Comparison of ENCODE assay signal across 8 cellular contexts in the genomic region with DNA sequence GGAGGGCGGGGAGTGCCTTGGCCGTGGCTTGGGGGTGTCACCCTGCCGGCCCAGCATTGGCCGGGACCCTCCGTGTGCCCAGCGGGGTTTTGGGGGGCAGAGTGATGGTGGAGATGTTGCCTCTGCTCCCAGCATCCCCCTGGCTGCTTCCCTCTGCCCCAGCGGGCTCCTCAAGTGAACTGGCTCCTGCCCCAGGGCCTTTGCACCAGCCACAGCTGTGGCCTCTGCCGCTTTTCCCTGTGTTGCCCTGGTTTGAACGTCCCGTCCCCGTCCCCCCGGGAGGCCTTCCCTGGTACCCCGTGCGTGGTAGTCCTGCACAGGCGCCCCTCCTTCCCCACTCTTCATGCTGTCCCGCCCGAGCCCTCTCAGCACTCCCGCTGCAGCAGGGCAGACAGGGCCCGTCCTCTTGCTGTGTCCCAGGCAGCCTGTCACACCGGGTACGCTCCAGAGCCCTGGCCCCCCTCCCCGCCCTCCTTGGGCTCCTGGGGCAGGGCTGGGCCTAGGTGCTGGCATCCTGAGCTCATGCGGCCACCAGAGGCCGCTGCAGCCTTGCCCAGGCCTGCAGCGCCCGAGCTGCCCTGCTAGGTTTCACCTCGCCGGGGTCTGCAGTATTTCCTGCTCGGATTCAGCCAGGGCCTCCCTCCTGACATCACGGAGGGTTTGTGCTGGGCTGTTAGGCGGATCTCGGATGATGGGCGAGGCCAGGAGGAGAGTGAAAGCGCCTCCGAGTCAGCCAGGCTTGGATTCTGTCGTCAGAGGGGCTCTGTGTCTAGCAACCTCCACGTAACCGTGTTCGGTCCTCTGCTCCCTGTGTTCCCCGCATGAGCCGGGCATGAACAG. TPM values are rescaled to one million over a fixed set of nuclear protein-coding genes. Genes with fewer than 3 reads are reported as not detected.
DNase-seq lines count a peak whose midpoint lies in the region; ATAC-seq, FAIRE-seq and TF ChIP-seq lines count a peak whose summit lies in the region.

No MANE protein-coding gene starts in this region.

- peak overlapping the region; percentile 39 to 70 (median 48); a peak in 5 of 6 replicates for H3K4me3 ChIP-seq in HepG2 (replicated peaks in 1 of 3; ENCODE audit: insufficient read depth in 1 of 3, low read depth in 2 of 3, low read length in 3 of 3)

- peak overlapping the region; percentile 87 for H3K4me2 ChIP-seq in HepG2 (ENCODE audit: low read depth, low read length)

- WGBS in HepG2 (ENCODE audit: low lambda C conversion rate) = 56% methylated on average over 19 of the region's 41 CpGs

- TF ChIP-seq EP300 in HepG2 (IDR thresholded peaks at IDR 0.05; ENCODE audit: low read depth in 2 of 2, low read length in 2 of 2) (no peak), HepG2 (CRISPR knock-in tag; IDR thresholded peaks at IDR 0.05; ENCODE audit: borderline replicate concordance) (no peak)

- POLR2A ChIA-PET in HepG2 (lab: Yijun Ruan, JAX) = interaction anchor here (1.0 kb wide), 1 partner anchor 9 kb away, joined by 6 read pairs; no protein-coding TSS in a partner anchor

- in situ Hi-C loops in HepG2 (cut with HindIII; ENCODE audit: extremely low pct_ligation_motif_present, low pct_unique_long_range_greater_than_20kb) = no loop called here

- H3K27ac ChIP-seq in HepG2 (ENCODE audit: extremely low read length, insufficient read depth, low read length) = no peak overlapping the region

- CTCF ChIA-PET in HepG2 (lab: Yijun Ruan, JAX; ENCODE audit: low intra/inter-chr PET ratio, low total read pairs) = interaction anchor here (0.7 to 3.3 kb wide), 4 partner anchors 9 to 261 kb away, joined by 3 to 31 read pairs (median 8); a partner anchor contains a TSS

- no TSS peak for BruUV-seq in HepG2 (replicated peaks; lab: Mats Ljungman, UMichigan)

- H3K27me3 ChIP-seq in HepG2 (ENCODE audit: control insufficient read depth in 1 of 2, insufficient read depth in 2 of 2, low read length in 2 of 2) = no peaks in the 10 kb centered on the region

- TF ChIP-seq CTCF in chondrocyte (IDR thresholded peaks at IDR 0.05) (peak; percentile 96), HepG2 (CRISPR knock-in tag; IDR thresholded peaks at IDR 0.05) (peak; percentile 96)

- no peak overlapping the region for H3K27ac Mint-ChIP-seq in chondrocyte (ENCODE audit: unreplicated experiment)

- no peaks in the 10 kb centered on the region for H3K9me3 Mint-ChIP-seq in chondrocyte (ENCODE audit: low read depth)

- no peaks in the 10 kb centered on the region for H3K27me3 Mint-ChIP-seq in chondrocyte (ENCODE audit: low read depth)

- peak overlapping the region; percentile 47 for H3K9ac ChIP-seq in HepG2 (ENCODE audit: insufficient read depth, low read depth, low read length)

- H3K4me1 ChIP-seq in HepG2 (ENCODE audit: insufficient read depth, low read length) = peaks cover 14% of the 10 kb centered on the region

- H3K79me2 ChIP-seq in HepG2 (ENCODE audit: insufficient read depth, low read length) = no peaks in the 10 kb centered on the region

- H3K4me3 Mint-ChIP-seq in chondrocyte (ENCODE audit: unreplicated experiment) = no peak overlapping the region

- no peaks in the 10 kb centered on the region for H3K4me1 Mint-ChIP-seq in chondrocyte (ENCODE audit: low read depth)

- H2AFZ ChIP-seq in HepG2 (ENCODE audit: low read length) = no peak overlapping the region

- peak; percentile 80 for DNase-seq in NCI-H1436 (lab: John Stamatoyannopoulos, UW)
- no peak for DNase-seq in NCI-H1436 treated with DMSO at 0.1 percent for 48 hours (lab: John Stamatoyannopoulos, UW)
- peak; percentile 44 for DNase-seq in NCI-H2196 treated with DMSO at 0.1 percent for 48 hours (lab: John Stamatoyannopoulos, UW; ENCODE audit: unreplicated experiment)
- DNase-seq in activated CD4-positive, CD25-positive, alpha-beta regulatory T cell treated with anti-CD3 and anti-CD28 coated beads, Interleukin-2, amount 50 U/mL, for 72 hours = peak; percentile 59
- DNase-seq in chondrocyte (ENCODE audit: low spot score) = peak; percentile 85
- DNase-seq in HepG2 (ENCODE audit: low spot score) = peak; percentile 63
- DNase-seq in stimulated activated CD4-positive, alpha-beta T cell treated with anti-CD3 and anti-CD28 coated beads, Interleukin-4, amount 100 ng/mL, for 1 hour = peak; percentile 71

- no peak for TF ChIP-seq POLR2A in HepG2 (IDR thresholded peaks at IDR 0.05; ENCODE audit: insufficient read depth in 1 of 2, low read depth in 2 of 2, low read length in 2 of 2)

- peaks cover 3% of the 10 kb centered on the region; the same call in 1 of the 2 replicates for H4K20me1 ChIP-seq in HepG2 (ENCODE audit: insufficient read depth, low read length)

- no peaks in the 10 kb centered on the region for H3K9me3 ChIP-seq in HepG2 (ENCODE audit: low read length)

- peaks cover 0 to 2% of the 10 kb centered on the region in 2 experiments; a peak in 2 of 5 replicates for H3K36me3 ChIP-seq in HepG2 (replicated peaks in 1 of 2; ENCODE audit: control insufficient read depth in 1 of 2, insufficient read depth in 2 of 2, low read length in 2 of 2)

- TF ChIP-seq RAD21 in HepG2 (CRISPR knock-in tag; IDR thresholded peaks at IDR 0.05) = peak; percentile 96

- ATAC-seq in HG03045 (IDR thresholded peaks at IDR 0.05; ENCODE audit: unreplicated experiment) (peak; percentile 61), HepG2 (peak; percentile 94)

- no peaks in the 10 kb centered on the region for H3K36me3 Mint-ChIP-seq in chondrocyte (ENCODE audit: low read depth)

- peak; percentile 56 for FAIRE-seq in HepG2 (lab: Jason Lieb, UNC)

- intact Hi-C loops in HepG2 (cut with micrococcal nuclease; ENCODE audit: unreplicated experiment) = loop anchor here (2.0 kb wide), 2 partner anchors 65 to 261 kb away; no protein-coding TSS in a partner anchor

TF ChIP-seq in HepG2, 621 proteins besides CTCF, POLR2A, EP300 and RAD21 (continues in another document):
- TF ChIP-seq MAF1 (CRISPR knock-in tag; IDR thresholded peaks at IDR 0.05; ENCODE audit: borderline replicate concordance) = no peak
- no peak for TF ChIP-seq THAP11 (CRISPR knock-in tag; IDR thresholded peaks at IDR 0.05)
- TF ChIP-seq, protein P1, sequence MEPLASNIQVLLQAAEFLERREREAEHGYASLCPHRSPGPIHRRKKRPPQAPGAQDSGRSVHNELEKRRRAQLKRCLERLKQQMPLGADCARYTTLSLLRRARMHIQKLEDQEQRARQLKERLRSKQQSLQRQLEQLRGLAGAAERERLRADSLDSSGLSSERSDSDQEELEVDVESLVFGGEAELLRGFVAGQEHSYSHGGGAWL (CRISPR knock-in tag; IDR thresholded peaks at IDR 0.05) = no peak
- 0 out of 2 replicates have a peak, but pooled peaks have one; percentile 22 for TF ChIP-seq PITX1 (CRISPR knock-in tag; IDR thresholded peaks at IDR 0.05)
- TF ChIP-seq FOSL1 (CRISPR knock-in tag; IDR thresholded peaks at IDR 0.05; ENCODE audit: borderline replicate concordance) = no peak

RNA-seq across cellular contexts. Expression of a gene that starts 9.5 kb away (rescaled TPM):
- total RNA-seq in chondrocyte (14.4 to 16.0 TPM (median 14.7 TPM) in 3 replicates), HepG2 (2016; rRNA removed; fragmentation: Illumina TruSeq; extraction: Trizol) (12.1 and 14.6 TPM in 2 replicates)
- total RNA-seq in HepG2 (2016; cell fraction: cytosol; rRNA removed; fragmentation: Illumina TruSeq; extraction: Trizol; ENCODE audit: low read depth) = 7.5 and 7.6 TPM in 2 replicates
- 9.2 and 14.5 TPM in 2 replicates for total RNA-seq in HepG2 (2016; cell fraction: insoluble cytoplasmic fraction; rRNA removed; fragmentation: Illumina TruSeq; extraction: Trizol)
- total RNA-seq in HepG2 (2016; cell fraction: membrane; rRNA removed; fragmentation: Illumina TruSeq; extraction: Trizol) = 8.8 and 9.0 TPM in 2 replicates
- total RNA-seq in HepG2 (2016; cell fraction: nucleus; rRNA removed; fragmentation: Illumina TruSeq; extraction: Trizol) = 9.0 and 10.7 TPM in 2 replicates
- 4.3 and 4.6 TPM in 2 replicates for polyA plus RNA-seq in HepG2 (2011; rRNA removed)
- polyA plus RNA-seq in HepG2 (2011; cell fraction: cytosol; rRNA removed) = 2.7 and 4.4 TPM in 2 replicates
- polyA plus RNA-seq in HepG2 (2011; cell fraction: nucleus; rRNA removed) = 14.6 and 21.3 TPM in 2 replicates
- polyA plus RNA-seq in HepG2 (2012) = 7.9 and 11.5 TPM in 2 replicates
- polyA plus RNA-seq in HepG2 (2016; cell fraction: cytosol; fragmentation: Illumina TruSeq; extraction: Trizol; ENCODE audit: low read depth) = 11.7 and 12.8 TPM in 2 replicates
- 14.6 and 19.7 TPM in 2 replicates for polyA plus RNA-seq in HepG2 (2016; cell fraction: insoluble cytoplasmic fraction; fragmentation: Illumina TruSeq; extraction: Trizol; ENCODE audit: low read depth)
- 9.3 and 11.4 TPM in 2 replicates for polyA plus RNA-seq in HepG2 (2016; cell fraction: membrane; fragmentation: Illumina TruSeq; extraction: Trizol; ENCODE audit: low read depth)
- 25.5 and 25.9 TPM in 2 replicates for polyA plus RNA-seq in HepG2 (2016; cell fraction: nucleus; fragmentation: Illumina TruSeq; extraction: Trizol; ENCODE audit: insufficient read depth, low read depth)
- polyA minus RNA-seq in HepG2 (2011; rRNA and poly(A)+ RNA removed; ENCODE audit: low replicate concordance) = 5.3 and 10.2 TPM in 2 replicates
- 4.2 and 4.3 TPM in 2 replicates for polyA minus RNA-seq in HepG2 (2011; cell fraction: cytosol; rRNA and poly(A)+ RNA removed)
- polyA minus RNA-seq in HepG2 (2011; cell fraction: nucleus; rRNA and poly(A)+ RNA removed) = 2.7 and 3.7 TPM in 2 replicates

RNA-seq across cellular contexts. Expression of a gene that starts 9.6 kb away (rescaled TPM):
- total RNA-seq in chondrocyte = 7.9 to 10.1 TPM (median 9.6 TPM) in 3 replicates
- total RNA-seq in HepG2 (2016; rRNA removed; fragmentation: Illumina TruSeq; extraction: Trizol) = 3.5 and 10.1 TPM in 2 replicates
- 3.5 and 3.6 TPM in 2 replicates for total RNA-seq in HepG2 (2016; cell fraction: cytosol; rRNA removed; fragmentation: Illumina TruSeq; extraction: Trizol; ENCODE audit: low read depth)
- 2.7 and 9.3 TPM in 2 replicates for total RNA-seq in HepG2 (2016; cell fraction: insoluble cytoplasmic fraction; rRNA removed; fragmentation: Illumina TruSeq; extraction: Trizol)
- 2.5 and 3.2 TPM in 2 replicates for total RNA-seq in HepG2 (2016; cell fraction: membrane; rRNA removed; fragmentation: Illumina TruSeq; extraction: Trizol)
- total RNA-seq in HepG2 (2016; cell fraction: nucleus; rRNA removed; fragmentation: Illumina TruSeq; extraction: Trizol) = 9.6 and 14.3 TPM in 2 replicates
- polyA plus RNA-seq in HepG2 (2011; rRNA removed) = 10.1 and 11.6 TPM in 2 replicates
- 3.4 and 4.5 TPM in 2 replicates for polyA plus RNA-seq in HepG2 (2011; cell fraction: cytosol; rRNA removed)
- 66.0 and 70.7 TPM in 2 replicates for polyA plus RNA-seq in HepG2 (2011; cell fraction: nucleus; rRNA removed)
- 9.1 and 11.4 TPM in 2 replicates for polyA plus RNA-seq in HepG2 (2012)
- polyA plus RNA-seq in HepG2 (2016; cell fraction: cytosol; fragmentation: Illumina TruSeq; extraction: Trizol; ENCODE audit: low read depth) = 0.85 and 1.1 TPM in 2 replicates
- polyA plus RNA-seq in HepG2 (2016; cell fraction: insoluble cytoplasmic fraction; fragmentation: Illumina TruSeq; extraction: Trizol; ENCODE audit: low read depth) = 4.4 and 5.8 TPM in 2 replicates
- 1.2 and 2.1 TPM in 2 replicates for polyA plus RNA-seq in HepG2 (2016; cell fraction: membrane; fragmentation: Illumina TruSeq; extraction: Trizol; ENCODE audit: low read depth)
- polyA plus RNA-seq in HepG2 (2016; cell fraction: nucleus; fragmentation: Illumina TruSeq; extraction: Trizol; ENCODE audit: insufficient read depth, low read depth) = 41.8 and 50.5 TPM in 2 replicates
- 10.7 and 19.6 TPM in 2 replicates for polyA minus RNA-seq in HepG2 (2011; rRNA and poly(A)+ RNA removed; ENCODE audit: low replicate concordance)
- 3.3 and 4.1 TPM in 2 replicates for polyA minus RNA-seq in HepG2 (2011; cell fraction: cytosol; rRNA and poly(A)+ RNA removed)
- polyA minus RNA-seq in HepG2 (2011; cell fraction: nucleus; rRNA and poly(A)+ RNA removed) = 14.7 and 15.7 TPM in 2 replicates
